In the genomic region with DNA sequence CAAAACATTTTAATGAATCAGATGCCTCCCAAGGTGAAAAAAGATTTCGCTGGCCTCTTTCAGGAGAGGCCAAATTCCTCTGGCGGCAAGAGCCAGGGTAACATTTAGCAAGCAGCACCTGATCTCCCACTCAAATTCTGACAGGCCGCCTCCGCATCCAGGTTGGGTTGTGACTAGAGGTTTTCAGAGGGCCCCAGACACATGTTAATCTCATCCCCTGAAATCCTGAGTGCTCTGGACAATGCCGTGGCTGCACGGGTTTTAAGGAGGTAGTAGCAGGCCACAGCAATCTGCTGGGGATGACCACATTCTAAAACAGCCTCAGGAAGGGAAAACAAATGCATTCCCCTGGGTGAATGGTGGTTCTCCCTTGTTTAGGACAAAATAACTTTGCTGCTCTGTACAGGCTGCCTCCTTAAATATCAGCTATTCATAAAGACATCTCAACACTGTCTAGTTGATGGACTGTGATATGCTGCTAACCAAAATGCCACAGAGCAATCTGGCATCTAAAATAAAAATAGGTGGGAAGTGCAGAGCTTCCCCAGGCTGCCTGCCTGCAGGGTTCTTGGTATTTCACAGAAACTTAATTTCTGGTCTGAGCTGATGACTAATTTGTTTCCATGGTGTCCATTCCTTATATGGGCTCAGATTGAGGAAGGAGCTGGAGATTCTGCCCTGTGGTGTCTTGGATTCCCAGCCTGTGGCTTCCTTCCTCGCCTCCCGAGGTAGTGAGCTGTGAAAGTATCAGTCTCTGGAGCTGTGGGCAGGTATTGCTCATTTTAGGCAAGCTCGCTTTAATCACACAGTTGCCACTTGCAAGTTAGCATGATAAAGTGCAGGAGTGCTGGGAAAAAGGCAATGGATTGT, we compare ENCODE assay signal across 10 cellular contexts.
DNase-seq lines count a peak whose midpoint lies in the region; ATAC-seq and TF ChIP-seq lines count a peak whose summit lies in the region.
"Had no signal": no experiment of that assay in that cellular context is flagged by ENCODE, and none has a peak within 500 bp of the region (broad histone marks: within the 10 kb centered on the region; RNA-seq: fewer than 3 reads in every experiment).

No MANE protein-coding gene starts in this region.

- DNase-seq in AG04449 (ENCODE audit: low read depth, low spot score) = peak; percentile 74
- DNase-seq in astrocyte of the hippocampus (ENCODE audit: low read depth, low spot score) = peak; percentile 90
- no peak for DNase-seq in left lung
- no peak for DNase-seq in NCI-H1930 (lab: John Stamatoyannopoulos, UW)
- DNase-seq in DMS79 (lab: John Stamatoyannopoulos, UW) = no peak
- no peak for DNase-seq in NCI-H446 treated with DMSO at 0.1 percent for 48 hours (lab: John Stamatoyannopoulos, UW)
- DNase-seq: NCI-H2081 treated with DMSO at 0.1 percent for 48 hours; stimulated activated CD4-positive, alpha-beta T cell treated with anti-CD3 and anti-CD28 coated beads, Interleukin-4, amount 100 ng/mL, for 4 hours had no signal

- H3K36me3 Mint-ChIP-seq in IgD-negative memory B cell = peaks cover 26% of the 10 kb centered on the region

- H3K4me1 ChIP-seq in left lung = peaks cover 0 to 3% of the 10 kb centered on the region in 2 donors

- intact Hi-C loops in left lung (cut with DNase I) = no loop called here

- H3K27me3 ChIP-seq in left lung = no peaks in the 10 kb centered on the region

- POLR2A ChIA-PET in AG04449 (lab: Yijun Ruan, JAX) = interaction anchor here (0.6 to 1.0 kb wide), 4 partner anchors 14 to 45 kb away, joined by 3 read pairs; no protein-coding TSS in a partner anchor

- peaks cover 0 to 2% (median 2%) of the 10 kb centered on the region in 3 donors for H3K9me3 Mint-ChIP-seq in IgD-negative memory B cell

- TF ChIP-seq CTCF in AG04449 (IDR thresholded peaks at IDR 0.05; ENCODE audit: insufficient read depth, low read length, missing control alignments) (no peak), left lung (IDR thresholded peaks at IDR 0.05) (no peak)

- ATAC-seq in left lung = peak; percentile 81
- no peak for ATAC-seq in GM21576 (IDR thresholded peaks at IDR 0.05; ENCODE audit: unreplicated experiment)

- H3K27me3 Mint-ChIP-seq in IgD-negative memory B cell = no peaks in the 10 kb centered on the region

- peaks cover 0 to 24% of the 10 kb centered on the region in 2 donors for H3K36me3 ChIP-seq in left lung

- H3K4me1 Mint-ChIP-seq in IgD-negative memory B cell = peaks cover 0 to 3% (median 0%) of the 10 kb centered on the region in 3 donors

- peak overlapping the region in 2 of 3 donors; percentile 62 to 68 for H3K27ac Mint-ChIP-seq in IgD-negative memory B cell

- no peak overlapping the region for H3K4me3 Mint-ChIP-seq in IgD-negative memory B cell

- CTCF ChIA-PET in AG04449 (lab: Yijun Ruan, JAX) = interaction anchor here (0.8 to 2.9 kb wide), 9 partner anchors 8 to 587 kb away, joined by 3 to 22 read pairs (median 3); no protein-coding TSS in a partner anchor

- peaks cover 0 to 6% of the 10 kb centered on the region in 2 donors for H3K9me3 ChIP-seq in left lung

- H3K4me3 ChIP-seq in AG04449 (ENCODE audit: low read depth, low read length) = no peak overlapping the region
- no peak overlapping the region for H3K4me3 ChIP-seq in left lung

- H3K27ac ChIP-seq in left lung = peak overlapping the region in 1 of 2 donors; percentile 56

Comparison
In these comparisons a context has a peak if more than half of its experiments do, and no peak if none do; other contexts are left out.
1. DNase-seq: peak in AG04449 (single experiment) and astrocyte of the hippocampus (single experiment); none in left lung (0 of 2), NCI-H1930 (0 of 2), DMS79 (single experiment) and NCI-H446 treated with DMSO at 0.1 percent for 48 hours (single experiment).